18 cellular contexts compared by ENCODE assay signal in genomic region chrX:124358796-124359386, GRCh38. TPM values are rescaled to one million over a fixed set of nuclear protein-coding genes. Genes with fewer than 3 reads are reported as not detected.
DNase-seq lines count a peak whose midpoint lies in the region; ATAC-seq, FAIRE-seq and TF ChIP-seq lines count a peak whose summit lies in the region.
"Had no signal": no experiment of that assay in that cellular context is flagged by ENCODE, and none has a peak within 500 bp of the region (broad histone marks: within the 10 kb centered on the region; RNA-seq: fewer than 3 reads in every experiment).

No MANE protein-coding gene starts in this region.

- DNase-seq in GM12891 (ENCODE audit: insufficient read length, low spot score) (no peak), NCI-H82 treated with DMSO at 0.1 percent for 48 hours (lab: John Stamatoyannopoulos, UW; ENCODE audit: unreplicated experiment) (no peak), testis (no peak)
- DNase-seq in central memory CD4-positive, alpha-beta T cell, result peak; percentile 23
- no peak for DNase-seq in stimulated activated CD4-positive, alpha-beta T cell treated with anti-CD3 and anti-CD28 coated beads, Interleukin-2, amount 100 ng/mL, for 24 hours
- DNase-seq: activated CD4-positive, alpha-beta T cell treated with anti-CD3 and anti-CD28 coated beads for 48 hours; anterior cingulate cortex; foreskin melanocyte; kidney; right cardiac atrium; SW 1271 had no signal

- ATAC-seq in GM19351 (IDR thresholded peaks at IDR 0.05; ENCODE audit: unreplicated experiment), result peak; percentile 66
- peak; percentile 68 for ATAC-seq in HG03432 (IDR thresholded peaks at IDR 0.05; ENCODE audit: unreplicated experiment)
- ATAC-seq in GM21737 (IDR thresholded peaks at IDR 0.05; ENCODE audit: unreplicated experiment), result no peak
- ATAC-seq: right cardiac atrium had no signal

- intact Hi-C loops in testis (cut with DNase I; ENCODE audit: low total_unique reads), result no loop called here

- TF ChIP-seq POLR2A in GM12891 (IDR thresholded peaks at IDR 0.05; ENCODE audit: low read depth, low read length) (no peak), testis (IDR thresholded peaks at IDR 0.05) (no peak)

- H3K27me3 ChIP-seq in testis, result no peaks in the 10 kb centered on the region

- no peaks in the 10 kb centered on the region for H3K4me1 ChIP-seq in testis

- no peaks in the 10 kb centered on the region for H3K9me3 ChIP-seq in testis

- H3K36me3 ChIP-seq in testis (ENCODE audit: low read depth, missing control alignments), result no peaks in the 10 kb centered on the region

- FAIRE-seq in GM12891 (lab: Jason Lieb, UNC), result peak; percentile 57
- FAIRE-seq: G401.6 had no signal

- H3K4me3 ChIP-seq in testis, result no peak overlapping the region

- 71 to 76% methylated on average over 3 of the region's 3 CpGs for WGBS in testis, 2 donors

- no peak for TF ChIP-seq CTCF in testis (IDR thresholded peaks at IDR 0.05)

- no peak overlapping the region for H3K27ac ChIP-seq in testis
- H3K27ac ChIP-seq: C4-2B had no signal

TF ChIP-seq in GM12891, 5 proteins besides CTCF, POLR2A, EP300 and RAD21:
- TF ChIP-seq SPI1 (IDR thresholded peaks at IDR 0.05; ENCODE audit: low read depth, low read length) (no peak), POLR2AphosphoS5 (IDR thresholded peaks at IDR 0.05; ENCODE audit: low read depth, low read length) (no peak), POU2F2 (IDR thresholded peaks at IDR 0.05; ENCODE audit: low read depth, low read length) (no peak), PAX5 (IDR thresholded peaks at IDR 0.05; ENCODE audit: insufficient read depth, low read length, severe bottlenecking) (no peak), TAF1 (IDR thresholded peaks at IDR 0.05; ENCODE audit: low read depth, low read length) (no peak)

RNA-seq across cellular contexts. Expression of gene SH2D1A, which starts 12.5 kb away (rescaled TPM):
- 0.06 TPM for polyA plus RNA-seq in GM12891 (2012; ENCODE audit: low read depth, missing spikeins)
- total RNA-seq in testis, result not detected
- 0.82 TPM for polyA plus RNA-seq in testis (ENCODE audit: insufficient read depth, low read depth, low replicate concordance)
- total RNA-seq: M059J, myocyte had no signal

RNA-seq across cellular contexts. Expression of gene TEX13D, which starts 26.4 kb away (rescaled TPM):
- polyA plus RNA-seq in GM12891 (2012; ENCODE audit: low read depth, missing spikeins), result not detected
- total RNA-seq in testis, result 1 to 10 TPM; 3.3 to 8.2 TPM
- 6.7 TPM for polyA plus RNA-seq in testis (ENCODE audit: insufficient read depth, low read depth, low replicate concordance)
- total RNA-seq: kidney, M059J, myocyte, right cardiac atrium had no signal
- polyA plus RNA-seq: right cardiac atrium had no signal
